Comparison of ENCODE assay signal across 8 cellular contexts in genomic region chr7:151226560-151226874, GRCh38. TPM values are rescaled to one million over a fixed set of nuclear protein-coding genes. Genes with fewer than 3 reads are reported as not detected.
DNase-seq lines count a peak whose midpoint lies in the region; ATAC-seq and TF ChIP-seq lines count a peak whose summit lies in the region.

No MANE protein-coding gene starts in this region.

- H3K27ac Mint-ChIP-seq in activated CD4-positive, alpha-beta T cell treated with anti-CD3 and anti-CD28 coated beads for 36 hours: peak overlapping the region; percentile 92
- peak overlapping the region; percentile 97 for H3K27ac Mint-ChIP-seq in T-helper 17 cell
- peak overlapping the region; percentile 99 for H3K27ac Mint-ChIP-seq in stimulated activated effector memory CD8-positive, alpha-beta T cell treated with anti-CD3 and anti-CD28 coated beads, Interleukin-12 subunit alpha, Interleukin-12 subunit beta, amount 100 ng/mL, for 72 hours

- no peak for TF ChIP-seq CTCF in right atrium auricular region (IDR thresholded peaks at IDR 0.05)

- H3K4me1 ChIP-seq in right atrium auricular region: peaks cover 0 to 20% of the 10 kb centered on the region in 2 donors

- POLR2A ChIA-PET in activated CD4-positive, alpha-beta T cell treated with anti-CD3 and anti-CD28 coated beads for 36 hours (lab: Charles Lee): interaction anchor here (1.0 kb wide), 1 partner anchor 406 kb away, joined by 3 read pairs; no protein-coding TSS in a partner anchor

- H3K27me3 Mint-ChIP-seq in activated CD4-positive, alpha-beta T cell treated with anti-CD3 and anti-CD28 coated beads for 36 hours: no peaks in the 10 kb centered on the region
- H3K27me3 Mint-ChIP-seq in T-helper 17 cell: no peaks in the 10 kb centered on the region

- H3K27ac ChIP-seq in right atrium auricular region: peak overlapping the region; percentile 75 to 77

- H3K27me3 ChIP-seq in right atrium auricular region: no peaks in the 10 kb centered on the region

- H3K9me3 Mint-ChIP-seq in activated CD4-positive, alpha-beta T cell treated with anti-CD3 and anti-CD28 coated beads for 36 hours (ENCODE audit: low read depth): no peaks in the 10 kb centered on the region
- H3K9me3 Mint-ChIP-seq in stimulated activated effector memory CD8-positive, alpha-beta T cell treated with anti-CD3 and anti-CD28 coated beads, Interleukin-12 subunit alpha, Interleukin-12 subunit beta, amount 100 ng/mL, for 72 hours: no peaks in the 10 kb centered on the region

- peak overlapping the region; percentile 82 to 86 for H3K4me3 ChIP-seq in right atrium auricular region

- peaks cover 46% of the 10 kb centered on the region for H3K36me3 Mint-ChIP-seq in activated CD4-positive, alpha-beta T cell treated with anti-CD3 and anti-CD28 coated beads for 36 hours (ENCODE audit: low read depth)
- H3K36me3 Mint-ChIP-seq in T-helper 17 cell (ENCODE audit: low read depth): peaks cover 12% of the 10 kb centered on the region
- peaks cover 56% of the 10 kb centered on the region for H3K36me3 Mint-ChIP-seq in stimulated activated effector memory CD8-positive, alpha-beta T cell treated with anti-CD3 and anti-CD28 coated beads, Interleukin-12 subunit alpha, Interleukin-12 subunit beta, amount 100 ng/mL, for 72 hours

- DNase-seq in activated CD4-positive, alpha-beta T cell treated with anti-CD3 and anti-CD28 coated beads for 36 hours: no peak
- DNase-seq in activated CD4-positive, alpha-beta T cell treated with anti-CD3 and anti-CD28 coated beads for 48 hours: no peak
- DNase-seq in T-helper 17 cell: no peak
- DNase-seq in right atrium auricular region (ENCODE audit: low spot score): no peak
- DNase-seq in stimulated activated effector memory CD8-positive, alpha-beta T cell treated with anti-CD3 and anti-CD28 coated beads, Interleukin-12 subunit alpha, Interleukin-12 subunit beta, amount 100 ng/mL, for 72 hours (ENCODE audit: low spot score in 2 of 2): no peak
- no peak for DNase-seq in activated CD8-positive, alpha-beta memory T cell treated with anti-CD3 and anti-CD28 coated beads for 24 hours
- no peak for DNase-seq in dermis blood vessel endothelial cell

- peaks cover 35% of the 10 kb centered on the region for H3K4me1 Mint-ChIP-seq in activated CD4-positive, alpha-beta T cell treated with anti-CD3 and anti-CD28 coated beads for 36 hours
- peaks cover 23% of the 10 kb centered on the region for H3K4me1 Mint-ChIP-seq in T-helper 17 cell
- H3K4me1 Mint-ChIP-seq in stimulated activated effector memory CD8-positive, alpha-beta T cell treated with anti-CD3 and anti-CD28 coated beads, Interleukin-12 subunit alpha, Interleukin-12 subunit beta, amount 100 ng/mL, for 72 hours: peaks cover 46% of the 10 kb centered on the region

- H3K36me3 ChIP-seq in right atrium auricular region: peaks cover 36% of the 10 kb centered on the region

- CTCF ChIA-PET in activated CD4-positive, alpha-beta T cell treated with anti-CD3 and anti-CD28 coated beads for 36 hours (lab: Charles Lee): interaction anchor here (0.6 to 7.1 kb wide), 6 partner anchors 10 to 137 kb away, joined by 3 to 49 read pairs (median 4); no protein-coding TSS in a partner anchor

- H3K4me3 Mint-ChIP-seq in activated CD4-positive, alpha-beta T cell treated with anti-CD3 and anti-CD28 coated beads for 36 hours: peak overlapping the region; percentile 92
- H3K4me3 Mint-ChIP-seq in T-helper 17 cell: peak overlapping the region; percentile 100
- peak overlapping the region; percentile 100 for H3K4me3 Mint-ChIP-seq in stimulated activated effector memory CD8-positive, alpha-beta T cell treated with anti-CD3 and anti-CD28 coated beads, Interleukin-12 subunit alpha, Interleukin-12 subunit beta, amount 100 ng/mL, for 72 hours

- no peaks in the 10 kb centered on the region for H3K9me3 ChIP-seq in T-helper 17 cell (ENCODE audit: control insufficient read depth, low read length, poor library complexity, severe bottlenecking)
- H3K9me3 ChIP-seq in right atrium auricular region: no peaks in the 10 kb centered on the region

- peak; percentile 4 for ATAC-seq in activated CD4-positive, alpha-beta T cell treated with anti-CD3 and anti-CD28 coated beads for 36 hours
- ATAC-seq in T-helper 17 cell (no peak), HG03460 (IDR thresholded peaks at IDR 0.05; ENCODE audit: unreplicated experiment) (no peak)
- no peak for ATAC-seq in stimulated activated effector memory CD8-positive, alpha-beta T cell treated with anti-CD3 and anti-CD28 coated beads, Interleukin-12 subunit alpha, Interleukin-12 subunit beta, amount 100 ng/mL, for 72 hours

- intact Hi-C loops in activated CD4-positive, alpha-beta T cell treated with anti-CD3 and anti-CD28 coated beads for 36 hours (cut with DNase I, micrococcal nuclease): loop anchor here (2.0 to 5.0 kb wide), 5 partner anchors 18 to 1388 kb away; partner anchors contain the start of genes FASTK (in 1 of the 2), TMUB1 (in 1 of the 2) and ZNF862 (in 1 of the 2)

RNA-seq across cellular contexts. Expression of gene ABCF2, which starts 0.5 kb away (rescaled TPM):
- 10 to 100 TPM; 48.4 to 49.0 TPM for total RNA-seq in activated CD4-positive, alpha-beta T cell treated with anti-CD3 and anti-CD28 coated beads for 36 hours
- 10 to 100 TPM; 24.2 to 26.7 TPM for total RNA-seq in T-helper 17 cell
- 10 to 100 TPM; 29.7 to 38.6 TPM for total RNA-seq in right atrium auricular region
- 74.6 and 76.2 TPM in 2 replicates for total RNA-seq in dermis blood vessel endothelial cell

RNA-seq across cellular contexts. Expression of gene CHPF2, which starts 5.8 kb away (rescaled TPM):
- 10 to 100 TPM; 20.7 to 27.3 TPM for total RNA-seq in activated CD4-positive, alpha-beta T cell treated with anti-CD3 and anti-CD28 coated beads for 36 hours
- total RNA-seq in T-helper 17 cell: 10 to 100 TPM; 39.4 to 41.6 TPM
- 10 to 100 TPM; 24.7 to 38.1 TPM for total RNA-seq in right atrium auricular region
- total RNA-seq in dermis blood vessel endothelial cell: 49.9 and 66.1 TPM in 2 replicates

RNA-seq across cellular contexts. Expression of gene H2BK1, which starts 16.2 kb away (rescaled TPM):
- not detected for total RNA-seq in activated CD4-positive, alpha-beta T cell treated with anti-CD3 and anti-CD28 coated beads for 36 hours
- 1 to 10 TPM; 1.0 to 4.1 TPM for total RNA-seq in T-helper 17 cell
- not detected for total RNA-seq in right atrium auricular region
- total RNA-seq in dermis blood vessel endothelial cell: not detected in 2 replicates

RNA-seq across cellular contexts. Expression of gene SMARCD3, which starts 22.0 kb away (rescaled TPM):
- total RNA-seq in activated CD4-positive, alpha-beta T cell treated with anti-CD3 and anti-CD28 coated beads for 36 hours: 1 to 10 TPM; 4.1 to 4.8 TPM
- 10 to 100 TPM in 1 of 2 donors, 1 to 10 TPM in 1; 9.8 to 10.7 TPM for total RNA-seq in T-helper 17 cell
- 100 to 1,000 TPM in 1 of 2 donors, 10 to 100 TPM in 1; 81.5 to 125 TPM for total RNA-seq in right atrium auricular region
- 0.85 and 2.0 TPM in 2 replicates for total RNA-seq in dermis blood vessel endothelial cell

RNA-seq across cellular contexts. Expression of gene ASB10, which starts 39.5 kb away (rescaled TPM):
- total RNA-seq in activated CD4-positive, alpha-beta T cell treated with anti-CD3 and anti-CD28 coated beads for 36 hours: not detected
- not detected for total RNA-seq in T-helper 17 cell
- 10 to 100 TPM in 1 of 2 donors, 1 to 10 TPM in 1; 4.0 to 11.6 TPM for total RNA-seq in right atrium auricular region
- not detected in 2 replicates for total RNA-seq in dermis blood vessel endothelial cell
